28 cellular contexts compared by ENCODE assay signal in the genomic region with DNA sequence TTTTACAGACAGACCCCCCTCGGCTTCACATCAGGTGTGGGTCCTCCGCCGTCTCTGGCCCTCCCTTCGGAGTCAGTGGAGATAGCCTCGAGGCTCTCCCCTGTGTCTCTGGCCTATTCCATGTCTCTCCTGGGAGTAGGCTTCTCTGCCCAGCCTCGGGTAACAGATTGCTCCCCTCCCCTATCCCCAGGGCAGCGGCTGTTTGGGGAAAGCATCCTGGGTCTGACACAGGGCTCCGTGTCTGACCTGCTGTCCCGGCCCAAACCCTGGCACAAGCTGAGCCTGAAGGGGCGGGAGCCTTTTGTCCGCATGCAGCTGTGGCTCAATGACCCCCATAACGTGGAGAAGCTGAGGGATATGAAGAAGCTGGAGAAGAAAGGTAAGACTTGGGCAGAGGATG.
"Had no signal": no experiment of that assay in that cellular context is flagged by ENCODE, and none has a peak within 500 bp of the region (broad histone marks: within the 10 kb centered on the region; RNA-seq: fewer than 3 reads in every experiment).

No MANE protein-coding gene starts in this region.

- H3K36me3 Mint-ChIP-seq: activated CD4-positive, alpha-beta memory T cell treated with anti-CD3 and anti-CD28 coated beads for 36 hours; activated CD8-positive, alpha-beta memory T cell treated with anti-CD3 and anti-CD28 coated beads, Interleukin-2, amount 10 ng/mL, durations not matched to agents 7 days and 5 days; activated naive CD4-positive, alpha-beta T cell treated with anti-CD3 and anti-CD28 coated beads, Interleukin-2, amount 10 ng/mL, durations not matched to agents 7 days and 5 days; activated naive CD4-positive, alpha-beta T cell treated with anti-CD3 and anti-CD28 coated beads, Interleukin-2, amount 50 U/mL, for 72 hours; activated naive CD8-positive, alpha-beta T cell treated with anti-CD3 and anti-CD28 coated beads, Interleukin-2, amount 10 ng/mL, durations not matched to agents 7 days and 5 days had no signal

- H3K27me3 ChIP-seq: ascending aorta, breast epithelium, cardiac muscle cell, colonic mucosa had no signal

- DNase-seq: activated CD4-positive, alpha-beta memory T cell treated with anti-CD3 and anti-CD28 coated beads for 36 hours; activated CD4-positive, alpha-beta T cell treated with anti-CD3 and anti-CD28 coated beads for 36 hours; activated CD4-positive, alpha-beta T cell treated with anti-CD3 and anti-CD28 coated beads, Interleukin-2, amount 10 ng/mL, durations not matched to agents 24 days and 14 days; activated CD4-positive, CD25-positive, alpha-beta regulatory T cell; activated CD4-positive, CD25-positive, alpha-beta regulatory T cell treated with anti-CD3 and anti-CD28 coated beads, Interleukin-2, amount 50 U/mL, for 72 hours; activated CD8-positive, alpha-beta memory T cell treated with anti-CD3 and anti-CD28 coated beads, Interleukin-2, amount 10 ng/mL, durations not matched to agents 7 days and 5 days; activated CD8-positive, alpha-beta memory T cell treated with anti-CD3 and anti-CD28 coated beads, Interleukin-2, amount 50 U/mL, for 4 hours; activated CD8-positive, alpha-beta T cell treated with anti-CD3 and anti-CD28 coated beads, Interleukin-2, amount 10 ng/mL, durations not matched to agents 7 days and 5 days; activated gamma-delta T cell; activated naive CD4-positive, alpha-beta T cell; activated naive CD4-positive, alpha-beta T cell treated with anti-CD3 and anti-CD28 coated beads, Interleukin-2, amount 10 ng/mL, durations not matched to agents 7 days and 5 days; activated naive CD8-positive, alpha-beta T cell treated with anti-CD3 and anti-CD28 coated beads, Interleukin-2, amount 10 ng/mL, durations not matched to agents 7 days and 5 days; activated T-cell treated with anti-CD3 and anti-CD28 coated beads, Interleukin-2, amount 50 U/mL, for 1 hour; activated T-cell treated with anti-CD3 and anti-CD28 coated beads, Interleukin-2, amount 50 U/mL, for 48 hours; central memory CD4-positive, alpha-beta T cell; cerebellar nuclear complex; colonic mucosa; effector CD8-positive, alpha-beta T cell; esophagus squamous epithelium; foreskin melanocyte; T-helper 2 cell had no signal

- H3K9me3 ChIP-seq: ascending aorta, colonic mucosa, esophagus squamous epithelium had no signal

- H3K4me1 Mint-ChIP-seq: activated CD4-positive, alpha-beta T cell treated with anti-CD3 and anti-CD28 coated beads for 36 hours; activated CD4-positive, alpha-beta T cell treated with anti-CD3 and anti-CD28 coated beads, Interleukin-2, amount 10 ng/mL, durations not matched to agents 24 days and 14 days; activated CD8-positive, alpha-beta memory T cell treated with anti-CD3 and anti-CD28 coated beads, Interleukin-2, amount 10 ng/mL, durations not matched to agents 7 days and 5 days; activated naive CD4-positive, alpha-beta T cell treated with anti-CD3 and anti-CD28 coated beads, Interleukin-2, amount 10 ng/mL, durations not matched to agents 7 days and 5 days; activated naive CD8-positive, alpha-beta T cell treated with anti-CD3 and anti-CD28 coated beads, Interleukin-2, amount 10 ng/mL, durations not matched to agents 7 days and 5 days; brain had no signal

- H3K4me3 ChIP-seq: ascending aorta, breast epithelium, cardiac muscle cell, colonic mucosa, esophagus squamous epithelium, gastroesophageal sphincter had no signal

- ATAC-seq: activated CD4-positive, alpha-beta T cell treated with anti-CD3 and anti-CD28 coated beads for 36 hours; activated CD8-positive, alpha-beta memory T cell treated with anti-CD3 and anti-CD28 coated beads, Interleukin-2, amount 10 ng/mL, durations not matched to agents 7 days and 5 days; activated CD8-positive, alpha-beta T cell treated with anti-CD3 and anti-CD28 coated beads, Interleukin-2, amount 10 ng/mL, durations not matched to agents 7 days and 5 days; activated naive CD4-positive, alpha-beta T cell treated with anti-CD3 and anti-CD28 coated beads, Interleukin-2, amount 50 U/mL, for 72 hours; gastroesophageal sphincter had no signal

- H3K4me3 Mint-ChIP-seq: activated CD4-positive, alpha-beta memory T cell treated with anti-CD3 and anti-CD28 coated beads for 36 hours; activated CD4-positive, alpha-beta T cell treated with anti-CD3 and anti-CD28 coated beads for 36 hours; activated CD4-positive, alpha-beta T cell treated with anti-CD3 and anti-CD28 coated beads, Interleukin-2, amount 10 ng/mL, durations not matched to agents 24 days and 14 days; activated CD8-positive, alpha-beta memory T cell treated with anti-CD3 and anti-CD28 coated beads, Interleukin-2, amount 10 ng/mL, durations not matched to agents 7 days and 5 days; activated CD8-positive, alpha-beta T cell treated with anti-CD3 and anti-CD28 coated beads, Interleukin-2, amount 10 ng/mL, durations not matched to agents 7 days and 5 days; activated naive CD4-positive, alpha-beta T cell treated with anti-CD3 and anti-CD28 coated beads, Interleukin-2, amount 10 ng/mL, durations not matched to agents 7 days and 5 days; activated naive CD8-positive, alpha-beta T cell treated with anti-CD3 and anti-CD28 coated beads, Interleukin-2, amount 10 ng/mL, durations not matched to agents 7 days and 5 days; brain had no signal

- H3K36me3 ChIP-seq: ascending aorta, breast epithelium, cardiac muscle cell, colonic mucosa, esophagus squamous epithelium, gastroesophageal sphincter had no signal

- H3K27me3 Mint-ChIP-seq: activated CD4-positive, alpha-beta T cell treated with anti-CD3 and anti-CD28 coated beads for 36 hours; activated CD4-positive, alpha-beta T cell treated with anti-CD3 and anti-CD28 coated beads, Interleukin-2, amount 10 ng/mL, durations not matched to agents 24 days and 14 days had no signal

- H3K27ac Mint-ChIP-seq: activated CD4-positive, alpha-beta memory T cell treated with anti-CD3 and anti-CD28 coated beads for 36 hours; activated CD4-positive, alpha-beta T cell treated with anti-CD3 and anti-CD28 coated beads for 36 hours; activated CD4-positive, alpha-beta T cell treated with anti-CD3 and anti-CD28 coated beads, Interleukin-2, amount 10 ng/mL, durations not matched to agents 24 days and 14 days; activated CD8-positive, alpha-beta memory T cell treated with anti-CD3 and anti-CD28 coated beads, Interleukin-2, amount 10 ng/mL, durations not matched to agents 7 days and 5 days; activated CD8-positive, alpha-beta T cell treated with anti-CD3 and anti-CD28 coated beads, Interleukin-2, amount 10 ng/mL, durations not matched to agents 7 days and 5 days; activated naive CD4-positive, alpha-beta T cell treated with anti-CD3 and anti-CD28 coated beads, Interleukin-2, amount 10 ng/mL, durations not matched to agents 7 days and 5 days; activated naive CD4-positive, alpha-beta T cell treated with anti-CD3 and anti-CD28 coated beads, Interleukin-2, amount 50 U/mL, for 72 hours; activated naive CD8-positive, alpha-beta T cell treated with anti-CD3 and anti-CD28 coated beads, Interleukin-2, amount 10 ng/mL, durations not matched to agents 7 days and 5 days; brain had no signal

- H3K27ac ChIP-seq: ascending aorta, breast epithelium, cardiac muscle cell, colonic mucosa, epithelial cell of prostate, esophagus squamous epithelium, gastroesophageal sphincter had no signal

- H3K4me1 ChIP-seq: ascending aorta, breast epithelium, colonic mucosa, esophagus squamous epithelium, gastroesophageal sphincter had no signal

- H3K9me3 Mint-ChIP-seq: activated CD4-positive, alpha-beta memory T cell treated with anti-CD3 and anti-CD28 coated beads for 36 hours; activated CD4-positive, alpha-beta T cell treated with anti-CD3 and anti-CD28 coated beads, Interleukin-2, amount 10 ng/mL, durations not matched to agents 24 days and 14 days; activated naive CD4-positive, alpha-beta T cell treated with anti-CD3 and anti-CD28 coated beads, Interleukin-2, amount 10 ng/mL, durations not matched to agents 7 days and 5 days; activated naive CD4-positive, alpha-beta T cell treated with anti-CD3 and anti-CD28 coated beads, Interleukin-2, amount 50 U/mL, for 72 hours; activated naive CD8-positive, alpha-beta T cell treated with anti-CD3 and anti-CD28 coated beads, Interleukin-2, amount 10 ng/mL, durations not matched to agents 7 days and 5 days had no signal
